ENCODE assay signal across 10 cellular contexts in genomic region chr18:39842042-39842791, GRCh38.
DNase-seq lines count a peak whose midpoint lies in the region; ATAC-seq, FAIRE-seq and TF ChIP-seq lines count a peak whose summit lies in the region.
"Had no signal": no experiment of that assay in that cellular context is flagged by ENCODE, and none has a peak within 500 bp of the region (broad histone marks: within the 10 kb centered on the region; RNA-seq: fewer than 3 reads in every experiment).

No MANE protein-coding gene starts in this region.

- CTCF ChIA-PET in Panc1 (lab: Charles Lee) = no interaction called here

- ATAC-seq in Panc1 = no peak
- no peak for ATAC-seq in left colon
- ATAC-seq: activated CD8-positive, alpha-beta memory T cell treated with anti-CD3 and anti-CD28 coated beads, Interleukin-2, amount 10 ng/mL, durations not matched to agents 7 days and 5 days had no signal

- 64 to 79% methylated on average over 10 to 14 of the region's 14 CpGs for WGBS in GM23248 (ENCODE audit: low coverage in 1 of 2, low lambda C conversion rate in 2 of 2, missing lambda C conversion rate in 2 of 2), 2 experiments

- H3K27ac ChIP-seq in GM23248 (no peak overlapping the region), Panc1 (ENCODE audit: low read length) (no peak overlapping the region)
- H3K27ac ChIP-seq: thyroid gland had no signal

- H3K9me3 Mint-ChIP-seq in progenitor cell of endocrine pancreas (ENCODE audit: low read depth) = no peaks in the 10 kb centered on the region

- H3K9ac ChIP-seq in GM23248 = peak overlapping the region; percentile 66; the same call in 1 of the 2 replicates

- no peaks in the 10 kb centered on the region; the same call in 1 of the 2 replicates for H3F3A ChIP-seq in GM23248 (ENCODE audit: insufficient read depth)

- no peak overlapping the region for H3K27ac Mint-ChIP-seq in progenitor cell of endocrine pancreas
- H3K27ac Mint-ChIP-seq: activated CD8-positive, alpha-beta memory T cell treated with anti-CD3 and anti-CD28 coated beads, Interleukin-2, amount 10 ng/mL, durations not matched to agents 7 days and 5 days had no signal

- H3K27me3 Mint-ChIP-seq in progenitor cell of endocrine pancreas = peaks cover 9% of the 10 kb centered on the region
- H3K27me3 Mint-ChIP-seq: activated CD8-positive, alpha-beta memory T cell treated with anti-CD3 and anti-CD28 coated beads, Interleukin-2, amount 10 ng/mL, durations not matched to agents 7 days and 5 days had no signal

- peaks cover 25% of the 10 kb centered on the region for H3K4me1 Mint-ChIP-seq in progenitor cell of endocrine pancreas (ENCODE audit: low read depth)
- H3K4me1 Mint-ChIP-seq: activated CD8-positive, alpha-beta memory T cell treated with anti-CD3 and anti-CD28 coated beads, Interleukin-2, amount 10 ng/mL, durations not matched to agents 7 days and 5 days had no signal

- H3K4me1 ChIP-seq in GM23248 (ENCODE audit: insufficient read depth) (0 out of 2 replicates have a peak, but pooled peaks cover 4% of the 10 kb centered on the region), Panc1 (ENCODE audit: control insufficient read depth, insufficient read depth, low read length) (peaks cover 2% of the 10 kb centered on the region)

- H3K36me3 Mint-ChIP-seq in progenitor cell of endocrine pancreas (ENCODE audit: insufficient read depth) = no peaks in the 10 kb centered on the region
- H3K36me3 Mint-ChIP-seq: activated CD8-positive, alpha-beta memory T cell treated with anti-CD3 and anti-CD28 coated beads, Interleukin-2, amount 10 ng/mL, durations not matched to agents 7 days and 5 days had no signal

- intact Hi-C loops in Panc1 (cut with micrococcal nuclease; ENCODE audit: unreplicated experiment) (no loop called here), left colon (cut with DNase I, micrococcal nuclease) (no loop called here)

- no peaks in the 10 kb centered on the region for H3K9me2 ChIP-seq in GM23248 (ENCODE audit: insufficient read depth)

- in situ Hi-C loops in GM23248 (cut with MboI) (no loop called here), Panc1 (cut with HindIII; ENCODE audit: low pct_unique_long_range_greater_than_20kb, low sequenced_read_pairs) (no loop called here)

- peak overlapping the region; percentile 96 for H3K4me3 ChIP-seq in GM23248
- H3K4me3 ChIP-seq in Panc1 (ENCODE audit: low read depth in 2 of 2, low read length in 2 of 2) = peak overlapping the region; percentile 34 to 59
- H3K4me3 ChIP-seq in fibroblast of mammary gland (ENCODE audit: control insufficient read depth, low read depth, low read length) = peak overlapping the region; percentile 48

- DNase-seq in GM23248 (no peak), Panc1 (ENCODE audit: low read depth, low spot score) (no peak), fibroblast of mammary gland (ENCODE audit: low read depth) (no peak), progenitor cell of endocrine pancreas (ENCODE audit: low spot score, unreplicated experiment) (no peak), NCI-H1694 (lab: John Stamatoyannopoulos, UW) (no peak), left colon (no peak), urothelium cell line (ENCODE audit: low spot score) (no peak), NOMO-1 (lab: John Stamatoyannopoulos, UW; ENCODE audit: unreplicated experiment in 2 of 2) (no peak)
- DNase-seq: activated CD8-positive, alpha-beta memory T cell treated with anti-CD3 and anti-CD28 coated beads, Interleukin-2, amount 10 ng/mL, durations not matched to agents 7 days and 5 days had no signal

- no TSS peak for BruUV-seq in Panc1 (replicated peaks; lab: Mats Ljungman, UMichigan)

- TF ChIP-seq CTCF in Panc1 (IDR thresholded peaks at IDR 0.05) (no peak), fibroblast of mammary gland (conservative IDR thresholded peaks at IDR 0.05; ENCODE audit: control insufficient read depth, insufficient read depth, low read depth, low read length) (no peak), progenitor cell of endocrine pancreas (IDR thresholded peaks at IDR 0.05; ENCODE audit: unreplicated experiment) (no peak)

- H2AFZ ChIP-seq in GM23248 = peak overlapping the region; percentile 98

- H3K36me3 ChIP-seq in GM23248 (ENCODE audit: low read depth) (no peaks in the 10 kb centered on the region), Panc1 (ENCODE audit: control insufficient read depth, insufficient read depth, low read length) (no peaks in the 10 kb centered on the region)
- H3K36me3 ChIP-seq: thyroid gland had no signal

- H3K4me2 ChIP-seq in GM23248 (ENCODE audit: unreplicated experiment) = peak overlapping the region; percentile 90

- no peaks in the 10 kb centered on the region for H3K9me3 ChIP-seq in GM23248 (ENCODE audit: low read depth)
- no peaks in the 10 kb centered on the region for H3K9me3 ChIP-seq in Panc1 (ENCODE audit: control insufficient read depth, insufficient read depth, low read depth, low read length)
- H3K9me3 ChIP-seq: thyroid gland had no signal

- no peaks in the 10 kb centered on the region for H4K20me1 ChIP-seq in GM23248 (ENCODE audit: insufficient read depth)

- no peak for FAIRE-seq in urothelium cell line (lab: Jason Lieb, UNC)

- H3K27me3 ChIP-seq in GM23248 (replicated peaks; ENCODE audit: insufficient read depth) (no peaks in the 10 kb centered on the region), Panc1 (ENCODE audit: control insufficient read depth, insufficient read depth, low read length) (0 out of 2 replicates have a peak, but pooled peaks cover 2% of the 10 kb centered on the region)
- H3K27me3 ChIP-seq: thyroid gland had no signal

- peak overlapping the region; percentile 90 for H3K4me3 Mint-ChIP-seq in progenitor cell of endocrine pancreas (ENCODE audit: low read depth)
- H3K4me3 Mint-ChIP-seq: activated CD8-positive, alpha-beta memory T cell treated with anti-CD3 and anti-CD28 coated beads, Interleukin-2, amount 10 ng/mL, durations not matched to agents 7 days and 5 days had no signal

- no peaks in the 10 kb centered on the region for H3K79me2 ChIP-seq in GM23248 (ENCODE audit: insufficient read depth)

- POLR2A ChIA-PET in Panc1 (lab: Charles Lee) = no interaction called here
